Comparison of ENCODE assay signal across 8 cellular contexts in genomic region chr16:67667817-67668494, GRCh38.
DNase-seq lines count a peak whose midpoint lies in the region; ATAC-seq and TF ChIP-seq lines count a peak whose summit lies in the region.

No MANE protein-coding gene starts in this region.

- ATAC-seq in GM18502 (IDR thresholded peaks at IDR 0.05; ENCODE audit: poor library complexity, unreplicated experiment) (peak; percentile 76), HG02981 (IDR thresholded peaks at IDR 0.05; ENCODE audit: unreplicated experiment) (peak; percentile 65)
- ATAC-seq in central memory CD8-positive, alpha-beta T cell (replicated peaks; ENCODE audit: extremely low read depth, poor library complexity, severe bottlenecking): peak; percentile 77

- H3K36me3 Mint-ChIP-seq in central memory CD8-positive, alpha-beta T cell (ENCODE audit: insufficient read depth): peaks cover 3% of the 10 kb centered on the region

- H3K4me1 Mint-ChIP-seq in central memory CD8-positive, alpha-beta T cell: peaks cover 5% of the 10 kb centered on the region

- peak; percentile 78 for TF ChIP-seq CTCF in 22Rv1 (IDR thresholded peaks at IDR 0.05)

- H3K27ac ChIP-seq in 22Rv1: peak overlapping the region; percentile 80
- H3K27ac ChIP-seq in layer of hippocampus (ENCODE audit: low read depth, low read length): peak overlapping the region; percentile 93

- no peak overlapping the region for H3K27ac Mint-ChIP-seq in central memory CD8-positive, alpha-beta T cell (ENCODE audit: low read depth)

- no peaks in the 10 kb centered on the region for H3K27me3 ChIP-seq in layer of hippocampus (ENCODE audit: control insufficient read depth, insufficient read depth, low read length)

- no peaks in the 10 kb centered on the region for H3K27me3 Mint-ChIP-seq in central memory CD8-positive, alpha-beta T cell

- H3K9me3 Mint-ChIP-seq in central memory CD8-positive, alpha-beta T cell: no peaks in the 10 kb centered on the region

- peak; percentile 91 for DNase-seq in NCI-H2171 (lab: John Stamatoyannopoulos, UW)
- peak; percentile 63 for DNase-seq in activated CD4-positive, CD25-positive, alpha-beta regulatory T cell treated with anti-CD3 and anti-CD28 coated beads, Interleukin-2, amount 50 U/mL, for 16 hours (ENCODE audit: low read depth, low spot score)
- DNase-seq in central memory CD8-positive, alpha-beta T cell (ENCODE audit: low spot score in 2 of 2): peak; percentile 59 to 65
- peak; percentile 89 for DNase-seq in stimulated activated CD4-positive, alpha-beta T cell treated with anti-CD3 and anti-CD28 coated beads, Interleukin-1b, Interleukin-23, amount 100 ng/mL, for 48 hours

- peak overlapping the region; percentile 52 for H3K4me3 Mint-ChIP-seq in central memory CD8-positive, alpha-beta T cell

Comparison
In these comparisons a context has a peak if more than half of its experiments do, and no peak if none do; other contexts are left out.
1. Peak in every context shown above with its lines: DNase-seq, ATAC-seq and H3K27ac ChIP-seq.